Comparison of ENCODE assay signal across 8 cellular contexts in genomic region chr3:195549931-195550519, GRCh38. TPM values are rescaled to one million over a fixed set of nuclear protein-coding genes. Genes with fewer than 3 reads are reported as not detected.
DNase-seq lines count a peak whose midpoint lies in the region; ATAC-seq and TF ChIP-seq lines count a peak whose summit lies in the region.

No MANE protein-coding gene starts in this region.

- H3K9me3 ChIP-seq in DOHH2 (ENCODE audit: control insufficient read depth, insufficient read depth, low read length): no peaks in the 10 kb centered on the region

- H3K27ac ChIP-seq in DOHH2 (ENCODE audit: low read depth, low read length): no peak overlapping the region

- H3K4me2 ChIP-seq in DOHH2 (ENCODE audit: low read length): peak overlapping the region; percentile 43; the same call in 1 of the 2 replicates

- H3K9me3 Mint-ChIP-seq in immature natural killer cell: no peaks in the 10 kb centered on the region
- no peaks in the 10 kb centered on the region for H3K9me3 Mint-ChIP-seq in stimulated activated naive B cell treated with anti-CD40 and anti-IgM and Interleukin-4, amounts not matched to agents 10 μg/mL and 1 μg/mL and 100 μg/mL, for 72 hours

- no peaks in the 10 kb centered on the region for H3K9me2 ChIP-seq in DOHH2 (replicated peaks; ENCODE audit: control insufficient read depth, low read length)

- peaks cover 15% of the 10 kb centered on the region for H3K4me1 ChIP-seq in DOHH2 (ENCODE audit: control insufficient read depth, low read length)

- peak; percentile 75 for ATAC-seq in HG02852 (IDR thresholded peaks at IDR 0.05; ENCODE audit: unreplicated experiment)
- ATAC-seq in stimulated activated naive B cell treated with anti-CD40 and anti-IgM and Interleukin-4, amounts not matched to agents 10 μg/mL and 1 μg/mL and 100 μg/mL, for 72 hours (replicated peaks): peak; percentile 81 to 87

- H3K27me3 ChIP-seq in DOHH2 (ENCODE audit: control insufficient read depth, low read length): peaks cover 10% of the 10 kb centered on the region

- no peaks in the 10 kb centered on the region for H3K36me3 Mint-ChIP-seq in immature natural killer cell
- H3K36me3 Mint-ChIP-seq in stimulated activated naive B cell treated with anti-CD40 and anti-IgM and Interleukin-4, amounts not matched to agents 10 μg/mL and 1 μg/mL and 100 μg/mL, for 72 hours: no peaks in the 10 kb centered on the region

- peaks cover 69 to 79% of the 10 kb centered on the region in 2 donors for H3K4me1 Mint-ChIP-seq in immature natural killer cell
- peaks cover 29 to 53% of the 10 kb centered on the region in 2 donors for H3K4me1 Mint-ChIP-seq in stimulated activated naive B cell treated with anti-CD40 and anti-IgM and Interleukin-4, amounts not matched to agents 10 μg/mL and 1 μg/mL and 100 μg/mL, for 72 hours

- peak overlapping the region; percentile 84 to 99 (median 89) for H3K4me3 Mint-ChIP-seq in immature natural killer cell
- H3K4me3 Mint-ChIP-seq in stimulated activated naive B cell treated with anti-CD40 and anti-IgM and Interleukin-4, amounts not matched to agents 10 μg/mL and 1 μg/mL and 100 μg/mL, for 72 hours: peak overlapping the region; percentile 40 to 65

- peak overlapping the region; percentile 96 to 100 (median 100) for H3K27ac Mint-ChIP-seq in immature natural killer cell
- H3K27ac Mint-ChIP-seq in stimulated activated naive B cell treated with anti-CD40 and anti-IgM and Interleukin-4, amounts not matched to agents 10 μg/mL and 1 μg/mL and 100 μg/mL, for 72 hours: peak overlapping the region; percentile 81

- no peaks in the 10 kb centered on the region for H3F3A ChIP-seq in DOHH2 (ENCODE audit: control insufficient read depth, insufficient read depth)

- H4K20me1 ChIP-seq in DOHH2 (ENCODE audit: control insufficient read depth, insufficient read depth, low read depth, low read length): no peaks in the 10 kb centered on the region

- peaks cover 4 to 6% (median 4%) of the 10 kb centered on the region in 3 donors for H3K27me3 Mint-ChIP-seq in immature natural killer cell (ENCODE audit: low read depth in 3 of 3)
- no peaks in the 10 kb centered on the region for H3K27me3 Mint-ChIP-seq in stimulated activated naive B cell treated with anti-CD40 and anti-IgM and Interleukin-4, amounts not matched to agents 10 μg/mL and 1 μg/mL and 100 μg/mL, for 72 hours

- H3K36me3 ChIP-seq in DOHH2 (ENCODE audit: control insufficient read depth, low read length): no peaks in the 10 kb centered on the region

- H3K79me2 ChIP-seq in DOHH2 (ENCODE audit: control insufficient read depth, low read length): no peaks in the 10 kb centered on the region

- H3K4me3 ChIP-seq in DOHH2 (ENCODE audit: low read length): no peak overlapping the region

- DNase-seq in activated CD4-positive, alpha-beta T cell treated with anti-CD3 and anti-CD28 coated beads, Interleukin-2, amount 50 U/mL, for 1 hour: peak; percentile 74
- peak; percentile 79 to 82 (median 82) for DNase-seq in immature natural killer cell
- DNase-seq in stimulated activated naive B cell treated with anti-CD40 and anti-IgM and Interleukin-4, amounts not matched to agents 10 μg/mL and 1 μg/mL and 100 μg/mL, for 72 hours: peak; percentile 38
- DNase-seq in hippocampal formation (lab: John Stamatoyannopoulos, UW): no peak
- no peak for DNase-seq in COR-L47 (lab: John Stamatoyannopoulos, UW)
- DNase-seq in SKM-1 treated with dmso at 0.1 percent for 144 hours (lab: John Stamatoyannopoulos, UW; ENCODE audit: unreplicated experiment): no peak

- TF ChIP-seq CTCF in DOHH2 (IDR thresholded peaks at IDR 0.05; ENCODE audit: low read depth, low read length, poor library complexity, severe bottlenecking): no peak

RNA-seq across cellular contexts. Expression of gene PPP1R2, which starts 6.9 kb away (rescaled TPM):
- polyA plus RNA-seq in immature natural killer cell: 100 to 1,000 TPM; 118 to 123 (median 120) TPM

RNA-seq across cellular contexts. Expression of gene APOD, which starts 33.7 kb away (rescaled TPM):
- polyA plus RNA-seq in immature natural killer cell: not detected

Comparison
In these comparisons a context has a peak if more than half of its experiments do, and no peak if none do; other contexts are left out.
1. DNase-seq: peak in activated CD4-positive, alpha-beta T cell treated with anti-CD3 and anti-CD28 coated beads, Interleukin-2, amount 50 U/mL, for 1 hour (single experiment), immature natural killer cell (3 of 3) and stimulated activated naive B cell treated with anti-CD40 and anti-IgM and Interleukin-4, amounts not matched to agents 10 μg/mL and 1 μg/mL and 100 μg/mL, for 72 hours (single experiment); none in hippocampal formation (0 of 2), COR-L47 (single experiment) and SKM-1 treated with dmso at 0.1 percent for 144 hours (single experiment).